20 cellular contexts compared by ENCODE assay signal in genomic region chr17:59487161-59487873, GRCh38.
DNase-seq lines count a peak whose midpoint lies in the region; ATAC-seq and TF ChIP-seq lines count a peak whose summit lies in the region.
"Had no signal": no experiment of that assay in that cellular context is flagged by ENCODE, and none has a peak within 500 bp of the region (broad histone marks: within the 10 kb centered on the region; RNA-seq: fewer than 3 reads in every experiment).

No MANE protein-coding gene starts in this region.

- H3K27ac ChIP-seq in breast epithelium (no peak overlapping the region), lower lobe of right lung (no peak overlapping the region), aorta (ENCODE audit: low read depth in 1 of 2, low read length in 2 of 2) (peak overlapping the region in 1 of 2 donors; percentile 87)
- H3K27ac ChIP-seq: body of pancreas, suprapubic skin had no signal

- BruUV-seq in MCF 10A (replicated peaks; lab: Mats Ljungman, UMichigan) = no TSS peak

- peak overlapping the region in 2 of 3 donors; percentile 17 to 29 for H3K4me3 ChIP-seq in breast epithelium
- H3K4me3 ChIP-seq in adipocyte (ENCODE audit: low read length) = peak overlapping the region; percentile 60
- H3K4me3 ChIP-seq in lower lobe of right lung = peak overlapping the region; percentile 6
- H3K4me3 ChIP-seq in aorta (ENCODE audit: low read length in 2 of 2) = peak overlapping the region; percentile 14 to 18
- H3K4me3 ChIP-seq: body of pancreas, GM12878, suprapubic skin had no signal

- no peak for DNase-seq in breast epithelium (ENCODE audit: low spot score in 2 of 2)
- no peak for DNase-seq in MCF 10A (ENCODE audit: unreplicated experiment)
- DNase-seq in adipocyte (ENCODE audit: low read depth) = peak; percentile 19
- DNase-seq in lower lobe of right lung = no peak
- DNase-seq in aorta = no peak
- DNase-seq in NCI-H146 (lab: John Stamatoyannopoulos, UW) = no peak
- DNase-seq: activated gamma-delta T cell; body of pancreas; CD8-positive, alpha-beta T cell; effector CD4-positive, alpha-beta T cell; GOT3; left ventricle myocardium superior; MM.1S; naive B cell; NCI-H2107; RPMI8226 had no signal

- H3K4me1 ChIP-seq in breast epithelium = no peaks in the 10 kb centered on the region
- no peaks in the 10 kb centered on the region for H3K4me1 ChIP-seq in adipocyte (ENCODE audit: control insufficient read depth, insufficient read depth, low read length)
- H3K4me1 ChIP-seq in lower lobe of right lung = no peaks in the 10 kb centered on the region
- H3K4me1 ChIP-seq in aorta (ENCODE audit: control insufficient read depth in 1 of 2, insufficient read depth in 2 of 2, low read length in 2 of 2) = peaks cover 5 to 7% of the 10 kb centered on the region in 2 donors
- H3K4me1 ChIP-seq: body of pancreas, suprapubic skin had no signal

- H3K9me3 ChIP-seq in breast epithelium (no peaks in the 10 kb centered on the region), adipocyte (ENCODE audit: control insufficient read depth, low read length) (no peaks in the 10 kb centered on the region), lower lobe of right lung (no peaks in the 10 kb centered on the region), aorta (ENCODE audit: control insufficient read depth, low read length) (no peaks in the 10 kb centered on the region)
- H3K9me3 ChIP-seq: body of pancreas, suprapubic skin had no signal

- POLR2A ChIA-PET in MCF 10A (lab: Yijun Ruan, JAX) = interaction anchor here (0.6 kb wide), 1 partner anchor 179 kb away, joined by 3 read pairs; no protein-coding TSS in a partner anchor

- no peak for TF ChIP-seq POLR2A in breast epithelium (IDR thresholded peaks at IDR 0.05)

- H3K9ac ChIP-seq in adipocyte (ENCODE audit: low read length) = no peak overlapping the region

- WGBS in aorta, 2 donors = 5 to 12% methylated on average over 7 of the region's 7 CpGs

- H3K9me3 Mint-ChIP-seq in MCF 10A (ENCODE audit: unreplicated experiment) = no peaks in the 10 kb centered on the region
- H3K9me3 Mint-ChIP-seq: CD8-positive, alpha-beta T cell had no signal

- H3K27me3 Mint-ChIP-seq in MCF 10A (ENCODE audit: insufficient read depth, unreplicated experiment) = no peaks in the 10 kb centered on the region

- intact Hi-C loops in breast epithelium (cut with DNase I; ENCODE audit: low total_unique reads) = no loop called here
- intact Hi-C loops in MCF 10A (cut with micrococcal nuclease) = no loop called here
- intact Hi-C loops in lower lobe of right lung (cut with DNase I) = no loop called here
- intact Hi-C loops in aorta (cut with DNase I) = no loop called here

- H3K36me3 ChIP-seq in breast epithelium = no peaks in the 10 kb centered on the region
- no peaks in the 10 kb centered on the region for H3K36me3 ChIP-seq in adipocyte (ENCODE audit: control insufficient read depth, insufficient read depth, low read length, severe bottlenecking)
- no peaks in the 10 kb centered on the region for H3K36me3 ChIP-seq in lower lobe of right lung
- peaks cover 0 to 2% of the 10 kb centered on the region in 2 donors for H3K36me3 ChIP-seq in aorta (ENCODE audit: control insufficient read depth in 1 of 2, insufficient read depth in 2 of 2, low read length in 1 of 2)
- H3K36me3 ChIP-seq: suprapubic skin had no signal

- no peaks in the 10 kb centered on the region for H3K27me3 ChIP-seq in breast epithelium
- no peaks in the 10 kb centered on the region for H3K27me3 ChIP-seq in adipocyte (replicated peaks; ENCODE audit: control insufficient read depth, insufficient read depth, low read length)
- no peaks in the 10 kb centered on the region for H3K27me3 ChIP-seq in lower lobe of right lung (ENCODE audit: low read depth)
- no peaks in the 10 kb centered on the region for H3K27me3 ChIP-seq in aorta (ENCODE audit: control insufficient read depth in 1 of 2, insufficient read depth in 2 of 2, low read length in 1 of 2)
- H3K27me3 ChIP-seq: body of pancreas, suprapubic skin had no signal

- ATAC-seq in lower lobe of right lung (no peak), aorta (ENCODE audit: low FRiP score) (no peak), GM21447 (IDR thresholded peaks at IDR 0.05; ENCODE audit: unreplicated experiment) (no peak), GM19035 (IDR thresholded peaks at IDR 0.05; ENCODE audit: unreplicated experiment) (no peak)
- ATAC-seq: body of pancreas; CD8-positive, alpha-beta T cell; GM12878; left ventricle myocardium superior had no signal

- H3K4me3 Mint-ChIP-seq in MCF 10A (ENCODE audit: unreplicated experiment) = no peak overlapping the region
- H3K4me3 Mint-ChIP-seq: CD8-positive, alpha-beta T cell; naive B cell had no signal

- no peaks in the 10 kb centered on the region for H3K4me1 Mint-ChIP-seq in MCF 10A (ENCODE audit: insufficient read depth, unreplicated experiment)

- H3K27ac Mint-ChIP-seq in MCF 10A (ENCODE audit: low read depth, unreplicated experiment) = no peak overlapping the region
- H3K27ac Mint-ChIP-seq: CD8-positive, alpha-beta T cell; naive B cell had no signal

- peaks cover 7% of the 10 kb centered on the region for H3K36me3 Mint-ChIP-seq in MCF 10A (ENCODE audit: insufficient read depth, unreplicated experiment)
- H3K36me3 Mint-ChIP-seq: CD8-positive, alpha-beta T cell; naive B cell had no signal

- TF ChIP-seq CTCF in breast epithelium (IDR thresholded peaks at IDR 0.05) = no peak
- no peak for TF ChIP-seq CTCF in MCF 10A (IDR thresholded peaks at IDR 0.05; ENCODE audit: unreplicated experiment)
- no peak for TF ChIP-seq CTCF in lower lobe of right lung (IDR thresholded peaks at IDR 0.05)

- CTCF ChIA-PET in MCF 10A (lab: Yijun Ruan, JAX) = no interaction called here

Comparison
In these comparisons a context has a peak if more than half of its experiments do, and no peak if none do; other contexts are left out.
1. H3K4me3 ChIP-seq: peak in every context shown above with its lines; median percentile 60 in adipocyte; 23 in breast epithelium; 16 in aorta; 6 in lower lobe of right lung.